Comparison of ENCODE assay signal across 9 cellular contexts in the genomic region with DNA sequence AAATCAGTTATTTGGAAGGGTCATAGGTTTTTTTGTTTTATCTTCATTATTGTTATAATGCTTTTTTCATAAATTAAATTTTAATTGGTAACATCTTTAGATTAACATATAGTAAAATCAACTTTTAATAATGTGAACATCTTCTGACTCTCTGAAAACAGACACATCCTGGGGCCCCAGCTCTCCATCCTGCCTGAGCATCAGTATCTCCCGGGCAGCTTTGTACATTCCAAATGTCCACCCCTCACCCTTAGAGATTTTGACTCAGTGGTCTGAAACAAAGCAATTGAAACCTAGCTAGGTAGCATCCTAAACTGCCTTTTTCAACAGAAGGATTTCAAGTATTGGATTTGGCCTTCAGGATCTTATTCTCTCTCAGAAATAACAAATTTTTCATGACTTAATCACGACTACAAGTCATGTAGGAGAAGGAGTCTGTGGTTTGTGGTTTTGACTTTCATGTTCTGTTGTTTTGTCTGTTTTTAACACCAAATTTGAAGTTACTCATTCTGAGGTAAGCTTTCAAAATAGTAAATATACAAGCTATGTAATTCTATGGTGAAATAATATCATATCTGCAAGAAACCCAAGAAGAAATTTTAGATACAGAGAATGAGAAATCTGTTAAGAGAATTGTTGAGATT.
A peak's percentile ranks its signal among the peaks of the same experiment; 100 is the strongest.
DNase-seq lines count a peak whose midpoint lies in the region; ATAC-seq and TF ChIP-seq lines count a peak whose summit lies in the region.
"Had no signal": no experiment of that assay in that cellular context is flagged by ENCODE, and none has a peak within 500 bp of the region (broad histone marks: within the 10 kb centered on the region; RNA-seq: fewer than 3 reads in every experiment).

No MANE protein-coding gene starts in this region.

- H3K9me3 ChIP-seq in SJSA1 (replicated peaks), result no peaks in the 10 kb centered on the region

- no peak overlapping the region for H3K4me3 Mint-ChIP-seq in osteocyte (ENCODE audit: unreplicated experiment)

- peak overlapping the region; percentile 46 for H3K27ac ChIP-seq in SJSA1

- peaks cover 13% of the 10 kb centered on the region for H3K4me1 Mint-ChIP-seq in osteocyte (ENCODE audit: unreplicated experiment)

- H3K4me1 ChIP-seq in SJSA1 (replicated peaks), result peaks cover 36% of the 10 kb centered on the region

- DNase-seq in activated CD4-positive, CD25-positive, alpha-beta regulatory T cell treated with anti-CD3 and anti-CD28 coated beads, Interleukin-2, amount 50 U/mL, for 72 hours, result no peak
- DNase-seq in SJSA1 (ENCODE audit: low read depth in 1 of 2, low spot score in 2 of 2) (peak in 1 of 2 experiments; percentile 77), osteocyte (ENCODE audit: extremely low spot score, unreplicated experiment) (no peak), head of caudate nucleus (no peak), DMS153 (lab: John Stamatoyannopoulos, UW) (no peak)
- DNase-seq in stimulated activated CD4-positive, alpha-beta T cell treated with anti-CD3 and anti-CD28 coated beads, Interleukin-12 subunit alpha, Interleukin-12 subunit beta, amount 100 ng/mL, for 4 hours, result no peak
- DNase-seq: 8988T had no signal

- no peak overlapping the region for H3K4me3 ChIP-seq in SJSA1

- peaks cover 22% of the 10 kb centered on the region for H3K9me3 Mint-ChIP-seq in osteocyte (ENCODE audit: unreplicated experiment)

- H3K27me3 Mint-ChIP-seq in osteocyte (ENCODE audit: unreplicated experiment), result peaks cover 5% of the 10 kb centered on the region

- intact Hi-C loops in head of caudate nucleus (cut with DNase I), result no loop called here

- no peaks in the 10 kb centered on the region for H3K36me3 ChIP-seq in SJSA1

- peak overlapping the region; percentile 49 for H3K27ac Mint-ChIP-seq in osteocyte (ENCODE audit: unreplicated experiment)

- peaks cover 6% of the 10 kb centered on the region for H3K36me3 Mint-ChIP-seq in osteocyte (ENCODE audit: unreplicated experiment)

- peak; percentile 48 to 55 for ATAC-seq in activated CD4-positive, CD25-positive, alpha-beta regulatory T cell treated with anti-CD3 and anti-CD28 coated beads, Interleukin-2, amount 50 U/mL, for 24 hours
- ATAC-seq in HG02623 (IDR thresholded peaks at IDR 0.05; ENCODE audit: unreplicated experiment), result peak; percentile 69

- TF ChIP-seq CTCF in osteocyte (IDR thresholded peaks at IDR 0.05), result no peak

- no peaks in the 10 kb centered on the region for H3K27me3 ChIP-seq in SJSA1 (replicated peaks)
